In the genomic region with DNA sequence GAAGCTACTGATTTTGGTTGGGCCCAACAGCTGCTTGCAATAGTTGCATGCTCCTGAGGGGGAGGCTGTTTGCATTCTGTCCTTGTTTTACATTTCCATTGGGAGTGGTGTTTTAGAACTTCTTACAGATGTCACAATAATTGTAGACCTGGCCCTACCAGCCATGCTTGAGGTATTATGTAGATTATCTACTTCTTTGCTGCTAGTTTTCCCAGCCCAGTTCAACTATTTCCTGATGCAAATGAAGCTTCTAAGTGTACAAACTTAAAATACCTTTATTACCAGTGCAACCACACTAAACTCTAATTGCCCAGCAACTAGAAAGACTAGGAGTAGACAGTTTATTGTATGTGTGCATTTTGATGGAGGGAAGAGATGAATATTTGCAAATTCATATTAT, we compare ENCODE assay signal across 18 cellular contexts.
DNase-seq lines count a peak whose midpoint lies in the region; ATAC-seq, FAIRE-seq and TF ChIP-seq lines count a peak whose summit lies in the region.
"Had no signal": no experiment of that assay in that cellular context is flagged by ENCODE, and none has a peak within 500 bp of the region (broad histone marks: within the 10 kb centered on the region; RNA-seq: fewer than 3 reads in every experiment).

No MANE protein-coding gene starts in this region.

- no peak for TF ChIP-seq POLR2A in thyroid gland (IDR thresholded peaks at IDR 0.05)

- no peak for ATAC-seq in GM19395 (IDR thresholded peaks at IDR 0.05; ENCODE audit: unreplicated experiment)
- ATAC-seq: Right ventricle myocardium inferior had no signal

- H3K27ac ChIP-seq in HEK293 (ENCODE audit: extremely low read depth, low read depth, low read length) (no peak overlapping the region), keratinocyte (ENCODE audit: control insufficient read depth, insufficient read depth, low read length) (no peak overlapping the region), thyroid gland (peak overlapping the region in 2 of 3 donors; percentile 66 to 72)
- H3K27ac ChIP-seq: KMS-11 had no signal

- no peak overlapping the region for H2AFZ ChIP-seq in keratinocyte (ENCODE audit: control insufficient read depth, low read length)

- no peak for FAIRE-seq in bronchial epithelial cell (lab: Jason Lieb, UNC)
- no peak for FAIRE-seq in keratinocyte (lab: Jason Lieb, UNC)
- FAIRE-seq: D721Med, GM12892 had no signal

- intact Hi-C loops in thyroid gland (cut with DNase I): no loop called here

- H3K27me3 ChIP-seq in bronchial epithelial cell (ENCODE audit: control insufficient read depth, insufficient read depth, low read length) (no peaks in the 10 kb centered on the region), keratinocyte (ENCODE audit: control insufficient read depth, extremely low read depth, insufficient read depth, low read length) (no peaks in the 10 kb centered on the region), thyroid gland (no peaks in the 10 kb centered on the region)

- no peaks in the 10 kb centered on the region for H3K9me1 ChIP-seq in keratinocyte (ENCODE audit: control insufficient read depth, extremely low read depth, insufficient read depth, low read length)

- H3K36me3 ChIP-seq in HEK293 (ENCODE audit: control insufficient read depth in 2 of 2, insufficient read depth in 1 of 2, low read length in 2 of 2) (no peaks in the 10 kb centered on the region), bronchial epithelial cell (ENCODE audit: control insufficient read depth, insufficient read depth, low read length) (no peaks in the 10 kb centered on the region), keratinocyte (ENCODE audit: control insufficient read depth in 2 of 2, extremely low read depth in 1 of 2, insufficient read depth in 2 of 2, low read length in 2 of 2) (no peaks in the 10 kb centered on the region), thyroid gland (no peaks in the 10 kb centered on the region)

- DNase-seq in bronchial epithelial cell (ENCODE audit: low read depth) (no peak), keratinocyte (ENCODE audit: low read depth, low spot score) (no peak), thyroid gland (no peak), NCI-H2107 treated with DMSO at 0.1 percent for 48 hours (lab: John Stamatoyannopoulos, UW; ENCODE audit: unreplicated experiment) (no peak), foreskin fibroblast (no peak)
- DNase-seq: ACHN; CD4-positive, CD25-positive, alpha-beta regulatory T cell; DMS79 treated with DMSO at 0.1 percent for 48 hours; GDM1; GOT3; NCI-H1092; NCI-H345 had no signal

- POLR2A ChIA-PET in HEK293 (lab: Yijun Ruan, JAX): no interaction called here

- H3K4me3 ChIP-seq in HEK293 (ENCODE audit: low read depth, low read length) (no peak overlapping the region), bronchial epithelial cell (ENCODE audit: low read depth, low read length) (no peak overlapping the region), keratinocyte (ENCODE audit: control insufficient read depth in 2 of 3, extremely low read depth in 1 of 3, insufficient read depth in 2 of 3, low read depth in 1 of 3, low read length in 3 of 3) (no peak overlapping the region), thyroid gland (replicated peaks in 1 of 3) (no peak overlapping the region), foreskin fibroblast (ENCODE audit: low read depth in 1 of 2, low read length in 2 of 2) (no peak overlapping the region)

- no peaks in the 10 kb centered on the region for H3K9me3 ChIP-seq in HEK293 (ENCODE audit: control insufficient read depth, insufficient read depth, low read depth, low read length)
- H3K9me3 ChIP-seq in keratinocyte (ENCODE audit: control insufficient read depth, low read depth, low read length): no peaks in the 10 kb centered on the region
- H3K9me3 ChIP-seq in thyroid gland: no peaks in the 10 kb centered on the region

- no peak overlapping the region for H3K9ac ChIP-seq in keratinocyte (ENCODE audit: control insufficient read depth, extremely low read depth, insufficient read depth, low read length)
- H3K9ac ChIP-seq: KMS-11 had no signal

- dilution Hi-C loops in keratinocyte (cut with MboI; ENCODE audit: extremely low pct_ligation_motif_present, low sequenced_read_pairs): no loop called here

- no peaks in the 10 kb centered on the region for H4K20me1 ChIP-seq in keratinocyte (ENCODE audit: control insufficient read depth, extremely low read depth, insufficient read depth, low read length)

- CTCF ChIA-PET in HEK293 (lab: Yijun Ruan, JAX): interaction anchor here (0.5 to 1.2 kb wide), 3 partner anchors 18 to 757 kb away, joined by 3 to 4 read pairs (median 3); no protein-coding TSS in a partner anchor

- no peaks in the 10 kb centered on the region for H3K79me2 ChIP-seq in keratinocyte (ENCODE audit: control insufficient read depth, insufficient read depth, low read length)

- H3K4me1 ChIP-seq in HEK293 (ENCODE audit: control insufficient read depth, insufficient read depth, low read length) (no peaks in the 10 kb centered on the region), keratinocyte (ENCODE audit: control insufficient read depth, extremely low read depth, insufficient read depth, low read length) (peaks cover 19% of the 10 kb centered on the region), thyroid gland (peaks cover 34% of the 10 kb centered on the region in 2 donors)

- H3K4me2 ChIP-seq in keratinocyte (ENCODE audit: control insufficient read depth, extremely low read depth, insufficient read depth, low read depth, low read length): no peak overlapping the region
- H3K4me2 ChIP-seq: KMS-11 had no signal

- TF ChIP-seq CTCF in HEK293 (tag by site-specific recombination; IDR thresholded peaks at IDR 0.05): no peak
- TF ChIP-seq CTCF in bronchial epithelial cell (IDR thresholded peaks at IDR 0.05; ENCODE audit: insufficient read depth, low read length, severe bottlenecking): peak; percentile 8
- TF ChIP-seq CTCF in keratinocyte (optimal IDR thresholded peaks at IDR 0.05 in 1 of 3, IDR thresholded peaks at IDR 0.05 in 1 of 3, conservative IDR thresholded peaks at IDR 0.05 in 1 of 3; ENCODE audit: extremely low read depth in 1 of 3, insufficient read depth in 2 of 3, low read length in 3 of 3): peak in 2 of 3 experiments; percentile 5 to 11
- TF ChIP-seq CTCF in thyroid gland (IDR thresholded peaks at IDR 0.05): no peak
- TF ChIP-seq CTCF in foreskin fibroblast (IDR thresholded peaks at IDR 0.05; ENCODE audit: low read depth, low read length): no peak

TF ChIP-seq in HEK293, 187 proteins besides CTCF, POLR2A, EP300 and RAD21:
- no peak for TF ChIP-seq ZBTB8A (tag by site-specific recombination; IDR thresholded peaks at IDR 0.05)
- 0 out of 2 replicates have a peak, but pooled peaks have one; percentile 14 for TF ChIP-seq SCRT2 (tag by site-specific recombination; IDR thresholded peaks at IDR 0.05)
- no peak for TF ChIP-seq MYNN (tag by site-specific recombination; IDR thresholded peaks at IDR 0.05; ENCODE audit: borderline replicate concordance)

Comparison
In these comparisons a context has a peak if more than half of its experiments do, and no peak if none do; other contexts are left out.
1. H3K27ac ChIP-seq: peak in thyroid gland (2 of 3); none in HEK293 (single experiment) and keratinocyte (single experiment).
2. CTCF ChIP-seq: peak in bronchial epithelial cell (single experiment) and keratinocyte (2 of 3); none in HEK293 (single experiment), thyroid gland (0 of 6) and foreskin fibroblast (single experiment).